In the genomic region with DNA sequence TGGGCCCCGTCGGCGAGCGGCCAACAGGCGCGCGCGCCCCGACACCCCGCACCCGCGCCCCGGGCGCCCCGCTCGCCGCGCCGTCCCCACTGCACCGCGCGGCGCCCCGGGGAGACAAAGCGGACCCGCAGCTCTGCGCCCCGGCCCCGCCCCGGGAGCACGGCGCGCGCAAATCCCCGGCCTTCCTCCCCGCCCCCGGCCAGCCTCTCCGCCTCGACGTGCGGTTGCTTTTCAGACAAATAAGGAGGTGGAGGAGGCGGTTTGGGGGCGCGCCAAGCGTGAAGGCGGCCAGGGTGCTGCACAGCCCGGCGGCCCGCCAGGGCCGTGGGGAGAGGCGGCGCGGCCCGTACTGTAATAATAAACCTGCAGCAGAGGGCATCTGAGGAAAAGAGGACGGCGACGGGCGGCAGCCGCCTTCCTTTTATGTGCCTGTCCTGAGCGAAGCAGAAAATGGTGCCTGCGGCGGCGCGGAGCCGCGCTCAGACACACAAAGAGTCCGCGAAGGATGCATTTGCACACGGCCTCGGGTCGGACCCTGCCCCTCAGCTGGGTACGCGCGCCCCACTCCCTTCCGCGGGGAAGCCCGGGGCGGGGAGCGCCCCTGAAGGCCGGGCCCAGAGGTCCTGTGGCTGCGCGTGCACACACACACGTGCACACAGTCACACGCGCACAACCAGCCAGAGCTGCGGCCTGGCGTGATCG, we compare ENCODE assay signal across 8 cellular contexts.
A peak's percentile ranks its signal among the peaks of the same experiment; 100 is the strongest.
DNase-seq lines count a peak whose midpoint lies in the region; ATAC-seq lines count a peak whose summit lies in the region.

No MANE protein-coding gene starts in this region.

- peak overlapping the region; percentile 73 for H3K27ac ChIP-seq in cingulate gyrus (ENCODE audit: low read depth, low read length)

- ATAC-seq in GM19025 (IDR thresholded peaks at IDR 0.05; ENCODE audit: low read depth, unreplicated experiment), result peak; percentile 78
- peak; percentile 82 for ATAC-seq in HG03196 (IDR thresholded peaks at IDR 0.05; ENCODE audit: unreplicated experiment)

- DNase-seq in AML-193 (lab: John Stamatoyannopoulos, UW), result peak; percentile 90 to 91
- DNase-seq in NCI-H446 (lab: John Stamatoyannopoulos, UW), result peak; percentile 65 to 91
- peak; percentile 84 for DNase-seq in activated CD4-positive, alpha-beta T cell treated with anti-CD3 and anti-CD28 coated beads for 48 hours
- peak; percentile 96 for DNase-seq in left kidney (ENCODE audit: low read depth, low spot score)
- DNase-seq in stimulated activated CD4-positive, alpha-beta T cell treated with anti-CD3 and anti-CD28 coated beads, Interleukin-1b, Interleukin-23, amount 100 ng/mL, for 48 hours, result peak; percentile 77

Comparison
In these comparisons a context has a peak if more than half of its experiments do, and no peak if none do; other contexts are left out.
1. Peak in every context shown above with its lines: DNase-seq, ATAC-seq and H3K27ac ChIP-seq.